ENCODE assay signal across 17 cellular contexts in genomic region chr6:113562248-113562647, GRCh38.
DNase-seq lines count a peak whose midpoint lies in the region; ATAC-seq and TF ChIP-seq lines count a peak whose summit lies in the region.
"Had no signal": no experiment of that assay in that cellular context is flagged by ENCODE, and none has a peak within 500 bp of the region (broad histone marks: within the 10 kb centered on the region; RNA-seq: fewer than 3 reads in every experiment).

No MANE protein-coding gene starts in this region.

- DNase-seq in chondrocyte (ENCODE audit: low spot score) = no peak
- no peak for DNase-seq in DMS79 (lab: John Stamatoyannopoulos, UW)
- DNase-seq in NCI-H2107 (lab: John Stamatoyannopoulos, UW) = no peak
- DNase-seq in activated T-cell treated with anti-CD3 and anti-CD28 coated beads, Interleukin-2, amount 50 U/mL, for 72 hours = no peak
- DNase-seq in activated naive CD4-positive, alpha-beta T cell treated with anti-CD3 and anti-CD28 coated beads, Interleukin-2, amount 50 U/mL, for 16 hours = no peak
- DNase-seq: 8988T, COR-L47, GF-D8, HFFc6, KG1, NCI-H1436, NCI-H1930, T-helper 1 cell had no signal

- H3K9me3 Mint-ChIP-seq in chondrocyte (ENCODE audit: low read depth) = no peaks in the 10 kb centered on the region
- peaks cover 0 to 1% of the 10 kb centered on the region in 2 donors for H3K9me3 Mint-ChIP-seq in activated T-cell treated with anti-CD3 and anti-CD28 coated beads, Interleukin-2, amount 50 U/mL, for 72 hours
- H3K9me3 Mint-ChIP-seq: HFFc6 had no signal

- H3K27me3 Mint-ChIP-seq in chondrocyte (ENCODE audit: low read depth) = no peaks in the 10 kb centered on the region
- H3K27me3 Mint-ChIP-seq in activated T-cell treated with anti-CD3 and anti-CD28 coated beads, Interleukin-2, amount 50 U/mL, for 72 hours (ENCODE audit: low read depth) = no peaks in the 10 kb centered on the region
- H3K27me3 Mint-ChIP-seq: B cell had no signal

- ATAC-seq in GM18502 (IDR thresholded peaks at IDR 0.05; ENCODE audit: poor library complexity, unreplicated experiment) (peak; percentile 55), GM21576 (IDR thresholded peaks at IDR 0.05; ENCODE audit: unreplicated experiment) (peak; percentile 50), HG03378 (IDR thresholded peaks at IDR 0.05; ENCODE audit: unreplicated experiment) (peak; percentile 44)
- no peak for ATAC-seq in activated T-cell treated with anti-CD3 and anti-CD28 coated beads, Interleukin-2, amount 50 U/mL, for 72 hours (replicated peaks in 1 of 2)

- TF ChIP-seq CTCF in chondrocyte (IDR thresholded peaks at IDR 0.05) = no peak

- peaks cover 66% of the 10 kb centered on the region for H3K4me1 Mint-ChIP-seq in chondrocyte (ENCODE audit: low read depth)
- no peaks in the 10 kb centered on the region for H3K4me1 Mint-ChIP-seq in activated T-cell treated with anti-CD3 and anti-CD28 coated beads, Interleukin-2, amount 50 U/mL, for 72 hours (ENCODE audit: low read depth)

- peak overlapping the region; percentile 14 for H3K27ac Mint-ChIP-seq in chondrocyte (ENCODE audit: unreplicated experiment)
- no peak overlapping the region for H3K27ac Mint-ChIP-seq in activated T-cell treated with anti-CD3 and anti-CD28 coated beads, Interleukin-2, amount 50 U/mL, for 72 hours
- H3K27ac Mint-ChIP-seq: B cell, HFFc6 had no signal

- no peaks in the 10 kb centered on the region for H3K36me3 Mint-ChIP-seq in chondrocyte (ENCODE audit: low read depth)
- no peaks in the 10 kb centered on the region for H3K36me3 Mint-ChIP-seq in activated T-cell treated with anti-CD3 and anti-CD28 coated beads, Interleukin-2, amount 50 U/mL, for 72 hours (ENCODE audit: insufficient read depth in 2 of 2)

- no peak overlapping the region for H3K4me3 Mint-ChIP-seq in chondrocyte (ENCODE audit: unreplicated experiment)
- no peak overlapping the region for H3K4me3 Mint-ChIP-seq in activated T-cell treated with anti-CD3 and anti-CD28 coated beads, Interleukin-2, amount 50 U/mL, for 72 hours
- H3K4me3 Mint-ChIP-seq: B cell, HFFc6 had no signal

Comparison
In these comparisons a context has a peak if more than half of its experiments do, and no peak if none do; other contexts are left out.
1. ATAC-seq: peak in GM18502 (single experiment), GM21576 (single experiment) and HG03378 (single experiment); none in activated T-cell treated with anti-CD3 and anti-CD28 coated beads, Interleukin-2, amount 50 U/mL, for 72 hours (0 of 2).